In the genomic region with DNA sequence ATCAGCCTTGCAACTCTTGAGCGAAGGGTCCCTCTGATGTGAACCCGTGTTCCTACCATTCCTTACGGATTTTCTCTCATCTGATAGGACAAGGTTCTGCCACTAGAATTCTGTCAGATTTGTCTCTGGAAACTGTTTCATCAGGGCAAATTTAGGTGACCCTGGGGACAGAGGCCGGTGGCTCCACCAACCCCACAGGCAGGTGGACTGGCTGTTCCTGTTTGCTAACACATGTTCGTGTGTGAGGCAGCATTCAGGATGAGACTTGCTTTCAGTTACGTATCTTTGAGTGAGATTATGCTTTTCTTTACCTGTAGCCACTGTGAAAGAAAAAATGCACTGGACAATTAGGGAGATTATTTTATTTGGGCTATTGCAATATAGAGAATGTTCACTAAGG, we compare ENCODE assay signal across 23 cellular contexts.
DNase-seq lines count a peak whose midpoint lies in the region; ATAC-seq, FAIRE-seq and TF ChIP-seq lines count a peak whose summit lies in the region.
"Had no signal": no experiment of that assay in that cellular context is flagged by ENCODE, and none has a peak within 500 bp of the region (broad histone marks: within the 10 kb centered on the region; RNA-seq: fewer than 3 reads in every experiment).

No MANE protein-coding gene starts in this region.

- no peak for ATAC-seq in HepG2
- ATAC-seq in esophagus mucosa: peak; percentile 51
- ATAC-seq in left lobe of liver: peak; percentile 57
- ATAC-seq in GM18868 (IDR thresholded peaks at IDR 0.05; ENCODE audit: unreplicated experiment): no peak
- ATAC-seq: A549; CD8-positive, alpha-beta T cell; GM12878 had no signal

- POLR2A ChIA-PET in HepG2 (lab: Yijun Ruan, JAX): no interaction called here

- TF ChIP-seq POLR2A in HepG2 (IDR thresholded peaks at IDR 0.05; ENCODE audit: insufficient read depth in 1 of 2, low read depth in 2 of 2, low read length in 2 of 2): no peak

- TF ChIP-seq RAD21 in liver (IDR thresholded peaks at IDR 0.05) (no peak), HepG2 (CRISPR knock-in tag; IDR thresholded peaks at IDR 0.05) (no peak)

- no peak for TF ChIP-seq CTCF in liver (IDR thresholded peaks at IDR 0.05; ENCODE audit: low read depth, low read length, missing input control)
- no peak for TF ChIP-seq CTCF in HepG2 (CRISPR knock-in tag; IDR thresholded peaks at IDR 0.05)
- TF ChIP-seq CTCF in smooth muscle cell (IDR thresholded peaks at IDR 0.05; ENCODE audit: borderline replicate concordance, insufficient read depth, poor library complexity, severe bottlenecking): no peak

- in situ Hi-C loops in HepG2 (cut with HindIII; ENCODE audit: extremely low pct_ligation_motif_present, low pct_unique_long_range_greater_than_20kb): no loop called here

- H4K20me1 ChIP-seq in HepG2 (ENCODE audit: insufficient read depth, low read length) (no peaks in the 10 kb centered on the region), smooth muscle cell (ENCODE audit: low read depth) (no peaks in the 10 kb centered on the region)
- H4K20me1 ChIP-seq: BLaER1 treated with 17β-estradiol and CSF1 and Interleukin-3, amounts not matched to agents 10 nM and 100 nM had no signal

- H3K79me2 ChIP-seq in HepG2 (ENCODE audit: insufficient read depth, low read length) (no peaks in the 10 kb centered on the region), smooth muscle cell (ENCODE audit: low read depth) (no peaks in the 10 kb centered on the region)

- H3F3A ChIP-seq in smooth muscle cell (ENCODE audit: low read depth): peaks cover 3% of the 10 kb centered on the region

- no peaks in the 10 kb centered on the region for H3K4me1 ChIP-seq in liver (ENCODE audit: control insufficient read depth in 4 of 4, insufficient read depth in 4 of 4, low read length in 3 of 4)
- no peaks in the 10 kb centered on the region for H3K4me1 ChIP-seq in HepG2 (ENCODE audit: insufficient read depth, low read length)
- H3K4me1 ChIP-seq in smooth muscle cell (ENCODE audit: low read depth): no peaks in the 10 kb centered on the region
- H3K4me1 ChIP-seq: A549; BLaER1 treated with 17β-estradiol and CSF1 and Interleukin-3, amounts not matched to agents 10 nM and 100 nM had no signal

- no peak for FAIRE-seq in HepG2 (lab: Jason Lieb, UNC)
- FAIRE-seq: A549, D721Med, G401.6, GM12878, GM18507, GM19239 had no signal

- H3K36me3 ChIP-seq in liver (ENCODE audit: control insufficient read depth in 4 of 4, insufficient read depth in 3 of 4, low read depth in 1 of 4, low read length in 3 of 4) (no peaks in the 10 kb centered on the region), HepG2 (replicated peaks in 1 of 2; ENCODE audit: control insufficient read depth in 1 of 2, insufficient read depth in 2 of 2, low read length in 2 of 2) (no peaks in the 10 kb centered on the region), smooth muscle cell (ENCODE audit: low read depth) (no peaks in the 10 kb centered on the region)
- H3K36me3 ChIP-seq: BLaER1 treated with 17β-estradiol and CSF1 and Interleukin-3, amounts not matched to agents 10 nM and 100 nM had no signal

- intact Hi-C loops in HepG2 (cut with micrococcal nuclease; ENCODE audit: unreplicated experiment): no loop called here

- BruUV-seq in HepG2 (replicated peaks; lab: Mats Ljungman, UMichigan): no TSS peak

- no peaks in the 10 kb centered on the region for H3K27me3 ChIP-seq in liver (ENCODE audit: control insufficient read depth in 4 of 4, insufficient read depth in 4 of 4, low read length in 3 of 4)
- no peaks in the 10 kb centered on the region for H3K27me3 ChIP-seq in HepG2 (ENCODE audit: control insufficient read depth in 1 of 2, insufficient read depth in 2 of 2, low read length in 2 of 2)
- no peaks in the 10 kb centered on the region for H3K27me3 ChIP-seq in smooth muscle cell (ENCODE audit: low read depth)
- H3K27me3 ChIP-seq: BLaER1 treated with 17β-estradiol and CSF1 and Interleukin-3, amounts not matched to agents 10 nM and 100 nM had no signal

- WGBS in liver: 69% methylated on average over 6 of the region's 6 CpGs
- WGBS in HepG2 (ENCODE audit: low lambda C conversion rate): 37% methylated on average over 6 of the region's 6 CpGs
- WGBS in smooth muscle cell (ENCODE audit: low lambda C conversion rate): 79% methylated on average over 6 of the region's 6 CpGs

- DNase-seq in HepG2 (ENCODE audit: low spot score) (no peak), left lobe of liver (ENCODE audit: low spot score) (no peak), smooth muscle cell (lab: John Stamatoyannopoulos, UW; ENCODE audit: unreplicated experiment) (no peak), middle frontal gyrus (ENCODE audit: extremely low spot score, low spot score) (no peak)
- DNase-seq in activated CD4-positive, alpha-beta T cell treated with anti-CD3 and anti-CD28 coated beads for 4 hours: no peak
- DNase-seq: AML-193; Caco-2; Calu3; CD4-positive, alpha-beta T cell; CD8-positive, alpha-beta T cell; DMS79 treated with DMSO at 0.1 percent for 48 hours had no signal

- TF ChIP-seq EP300 in HepG2 (IDR thresholded peaks at IDR 0.05; ENCODE audit: low read depth in 2 of 2, low read length in 2 of 2): no peak
- TF ChIP-seq EP300 in HepG2 (CRISPR knock-in tag; IDR thresholded peaks at IDR 0.05; ENCODE audit: borderline replicate concordance): no peak

- no peak overlapping the region for H3K27ac ChIP-seq in liver (ENCODE audit: low read depth in 1 of 2, low read length in 2 of 2)
- no peak overlapping the region for H3K27ac ChIP-seq in HepG2 (ENCODE audit: extremely low read length, insufficient read depth, low read length)
- no peak overlapping the region for H3K27ac ChIP-seq in smooth muscle cell (ENCODE audit: low read depth)
- H3K27ac ChIP-seq: 22Rv1; A549; BLaER1 treated with 17β-estradiol and CSF1 and Interleukin-3, amounts not matched to agents 10 nM and 100 nM; C4-2B had no signal

- H3K9ac ChIP-seq in liver (ENCODE audit: low read depth in 1 of 2, low read length in 2 of 2): no peak overlapping the region
- H3K9ac ChIP-seq in HepG2 (ENCODE audit: insufficient read depth, low read depth, low read length): no peak overlapping the region
- no peak overlapping the region for H3K9ac ChIP-seq in smooth muscle cell (ENCODE audit: low read depth)
- H3K9ac ChIP-seq: BLaER1 treated with 17β-estradiol and CSF1 and Interleukin-3, amounts not matched to agents 10 nM and 100 nM had no signal

- CTCF ChIA-PET in HepG2 (lab: Yijun Ruan, JAX; ENCODE audit: low intra/inter-chr PET ratio, low total read pairs): no interaction called here

- no peaks in the 10 kb centered on the region for H3K9me3 ChIP-seq in liver (ENCODE audit: control insufficient read depth in 4 of 4, low read length in 3 of 4)
- 0 out of 2 replicates have a peak, but pooled peaks cover 11% of the 10 kb centered on the region for H3K9me3 ChIP-seq in HepG2 (ENCODE audit: low read length)
- no peaks in the 10 kb centered on the region for H3K9me3 ChIP-seq in smooth muscle cell (replicated peaks; ENCODE audit: low read depth)
- H3K9me3 ChIP-seq: A549 had no signal

- H3K4me2 ChIP-seq in HepG2 (ENCODE audit: low read depth, low read length) (no peak overlapping the region), smooth muscle cell (peak overlapping the region; percentile 18)
- H3K4me2 ChIP-seq: A549; BLaER1 treated with 17β-estradiol and CSF1 and Interleukin-3, amounts not matched to agents 10 nM and 100 nM had no signal

- H3K4me3 ChIP-seq in liver (ENCODE audit: low read depth in 1 of 3, low read length in 3 of 3) (no peak overlapping the region), HepG2 (replicated peaks in 1 of 3; ENCODE audit: insufficient read depth in 1 of 3, low read depth in 2 of 3, low read length in 3 of 3) (no peak overlapping the region), smooth muscle cell (no peak overlapping the region)
- H3K4me3 ChIP-seq: A549; BLaER1 treated with 17β-estradiol and CSF1 and Interleukin-3, amounts not matched to agents 10 nM and 100 nM; GM12878 had no signal

- H2AFZ ChIP-seq in HepG2 (ENCODE audit: low read length) (no peak overlapping the region), smooth muscle cell (ENCODE audit: low read depth) (no peak overlapping the region)

TF ChIP-seq in liver, 16 proteins besides CTCF, POLR2A, EP300 and RAD21:
- no peak for TF ChIP-seq GABPA (IDR thresholded peaks at IDR 0.05 in 1 of 2, conservative IDR thresholded peaks at IDR 0.05 in 1 of 2)
- peak; percentile 57 to 72 for TF ChIP-seq HNF4A (conservative IDR thresholded peaks at IDR 0.05)

TF ChIP-seq in HepG2, 621 proteins besides CTCF, POLR2A, EP300 and RAD21 (continues in another document):
- TF ChIP-seq MYC (CRISPR knock-in tag; IDR thresholded peaks at IDR 0.05; ENCODE audit: borderline replicate concordance): no peak
- no peak for TF ChIP-seq ZEB1 (IDR thresholded peaks at IDR 0.05; ENCODE audit: insufficient replicate concordance, low read depth)
- no peak for TF ChIP-seq ZNF33A (CRISPR knock-in tag; IDR thresholded peaks at IDR 0.05; ENCODE audit: borderline replicate concordance)
- no peak for TF ChIP-seq ZC3H4 (CRISPR knock-in tag; IDR thresholded peaks at IDR 0.05; ENCODE audit: borderline replicate concordance)
- no peak for TF ChIP-seq ZNF333 (CRISPR knock-in tag; IDR thresholded peaks at IDR 0.05; ENCODE audit: borderline replicate concordance)
- no peak for TF ChIP-seq SOX6 (IDR thresholded peaks at IDR 0.05)
- no peak for TF ChIP-seq SOX6 (CRISPR knock-in tag; IDR thresholded peaks at IDR 0.05)
- no peak for TF ChIP-seq SIN3A (IDR thresholded peaks at IDR 0.05; ENCODE audit: borderline replicate concordance, low read depth, low read length)
- no peak for TF ChIP-seq ZNF33B (CRISPR knock-in tag; IDR thresholded peaks at IDR 0.05)
- TF ChIP-seq ZMYM3 (CRISPR knock-in tag; IDR thresholded peaks at IDR 0.05): no peak
- no peak for TF ChIP-seq SAP130 (CRISPR knock-in tag; IDR thresholded peaks at IDR 0.05; ENCODE audit: low read depth)

Comparison
In these comparisons a context has a peak if more than half of its experiments do, and no peak if none do; other contexts are left out.
1. ATAC-seq: peak in esophagus mucosa (single experiment) and left lobe of liver (single experiment); none in HepG2 (single experiment) and GM18868 (single experiment).